Comparison of ENCODE assay signal across 8 cellular contexts in the genomic region with DNA sequence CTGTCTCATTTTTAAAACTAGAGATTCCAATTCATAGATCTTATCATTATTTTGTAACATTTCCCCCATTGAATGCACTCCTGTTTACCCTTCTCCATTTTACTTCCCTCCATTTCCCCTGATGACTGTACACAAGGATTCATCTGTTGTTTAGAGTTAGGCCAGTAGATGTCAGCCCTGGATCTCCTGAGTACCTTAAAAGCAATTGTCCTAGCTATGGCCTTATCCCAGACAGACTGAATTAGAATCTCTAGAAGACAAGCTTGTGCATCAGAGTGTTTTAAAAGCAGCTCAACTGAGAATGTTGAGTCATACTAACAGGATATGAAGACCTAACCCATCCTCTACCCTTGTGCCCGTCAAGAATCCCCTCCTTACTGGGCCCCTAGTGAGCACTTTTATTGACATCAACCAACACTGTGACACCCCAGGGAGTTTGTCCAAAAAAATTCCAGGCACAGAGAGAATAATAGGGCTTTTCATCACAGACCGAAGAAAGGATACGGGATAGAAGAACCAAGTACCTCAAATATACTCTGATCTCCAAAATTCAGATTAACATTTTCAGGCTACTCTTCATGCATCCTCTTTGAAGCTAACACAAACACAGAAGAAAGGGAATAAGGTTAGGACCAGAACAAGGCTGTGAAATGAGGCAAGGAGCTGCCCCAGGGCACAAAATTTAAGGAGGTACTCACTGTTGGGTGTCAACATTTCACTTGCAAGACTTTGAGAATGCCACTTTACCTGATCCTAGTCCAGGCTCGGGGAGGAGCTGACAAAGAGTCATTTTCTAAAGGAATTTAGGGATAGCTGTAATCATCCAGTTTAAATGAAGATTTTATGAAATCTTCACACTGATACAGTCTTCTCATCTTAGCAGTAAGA. TPM values are rescaled to one million over a fixed set of nuclear protein-coding genes. Genes with fewer than 3 reads are reported as not detected.
DNase-seq lines count a peak whose midpoint lies in the region; ATAC-seq and TF ChIP-seq lines count a peak whose summit lies in the region.

No MANE protein-coding gene starts in this region.

- peaks cover 19 to 81% (median 38%) of the 10 kb centered on the region in 3 donors for H3K36me3 Mint-ChIP-seq in CD8-positive, alpha-beta memory T cell

- POLR2A ChIA-PET in CD8-positive, alpha-beta memory T cell (lab: Charles Lee) = no interaction called here

- H3K9me3 ChIP-seq in CD8-positive, alpha-beta memory T cell (ENCODE audit: low read length) = no peaks in the 10 kb centered on the region
- H3K9me3 ChIP-seq in liver (ENCODE audit: control insufficient read depth in 4 of 4, low read length in 3 of 4) (no peaks in the 10 kb centered on the region), testis (no peaks in the 10 kb centered on the region)

- WGBS in liver = 81% methylated on average over 4 of the region's 4 CpGs
- WGBS in testis, 2 donors = 90 to 91% methylated on average over 4 of the region's 4 CpGs

- peaks cover 36% of the 10 kb centered on the region for H3K36me3 ChIP-seq in CD8-positive, alpha-beta memory T cell (ENCODE audit: insufficient read depth, low read length)
- no peaks in the 10 kb centered on the region for H3K36me3 ChIP-seq in liver (ENCODE audit: control insufficient read depth in 4 of 4, insufficient read depth in 3 of 4, low read depth in 1 of 4, low read length in 3 of 4)
- H3K36me3 ChIP-seq in testis (ENCODE audit: low read depth, missing control alignments) = no peaks in the 10 kb centered on the region

- no peak overlapping the region for H3K4me3 Mint-ChIP-seq in CD8-positive, alpha-beta memory T cell

- CTCF ChIA-PET in CD8-positive, alpha-beta memory T cell (lab: Charles Lee) = interaction anchor here (1.0 to 2.3 kb wide), 8 partner anchors 9 to 388 kb away, joined by 3 to 10 read pairs (median 4); no protein-coding TSS in a partner anchor

- TF ChIP-seq POLR2A in testis (IDR thresholded peaks at IDR 0.05) = no peak

- intact Hi-C loops in testis (cut with DNase I; ENCODE audit: low total_unique reads) = no loop called here

- no peak overlapping the region for H3K4me3 ChIP-seq in CD8-positive, alpha-beta memory T cell (ENCODE audit: low read length)
- no peak overlapping the region for H3K4me3 ChIP-seq in liver (ENCODE audit: low read depth in 1 of 3, low read length in 3 of 3)
- no peak overlapping the region for H3K4me3 ChIP-seq in testis

- peaks cover 61 to 89% (median 87%) of the 10 kb centered on the region in 3 donors for H3K4me1 Mint-ChIP-seq in CD8-positive, alpha-beta memory T cell

- H3K4me1 ChIP-seq in CD8-positive, alpha-beta memory T cell (ENCODE audit: insufficient read depth, low read length) = no peaks in the 10 kb centered on the region
- H3K4me1 ChIP-seq in liver (ENCODE audit: control insufficient read depth in 4 of 4, insufficient read depth in 4 of 4, low read length in 3 of 4) (no peaks in the 10 kb centered on the region), testis (no peaks in the 10 kb centered on the region)

- TF ChIP-seq RAD21 in liver (IDR thresholded peaks at IDR 0.05) = peak; percentile 67 to 68

- no peaks in the 10 kb centered on the region for H3K27me3 ChIP-seq in CD8-positive, alpha-beta memory T cell (ENCODE audit: insufficient read depth, low read length, poor library complexity, severe bottlenecking)
- peaks cover 0 to 3% (median 0%) of the 10 kb centered on the region in 4 donors for H3K27me3 ChIP-seq in liver (ENCODE audit: control insufficient read depth in 4 of 4, insufficient read depth in 4 of 4, low read length in 3 of 4)
- no peaks in the 10 kb centered on the region for H3K27me3 ChIP-seq in testis

- ATAC-seq in GM18861 (IDR thresholded peaks at IDR 0.05; ENCODE audit: unreplicated experiment) = peak; percentile 95
- peak; percentile 86 for ATAC-seq in HG02973 (IDR thresholded peaks at IDR 0.05; ENCODE audit: unreplicated experiment)

- H3K27ac ChIP-seq in CD8-positive, alpha-beta memory T cell (ENCODE audit: low read depth, low read length) = no peak overlapping the region
- H3K27ac ChIP-seq in liver (ENCODE audit: low read depth in 1 of 2, low read length in 2 of 2) (no peak overlapping the region), testis (no peak overlapping the region)

- H3K9me3 Mint-ChIP-seq in CD8-positive, alpha-beta memory T cell = no peaks in the 10 kb centered on the region

- DNase-seq in CD8-positive, alpha-beta memory T cell = peak in 1 of 5 donors; percentile 7
- DNase-seq in NCI-H345 (lab: John Stamatoyannopoulos, UW) (peak; percentile 1), astrocyte of the hippocampus (ENCODE audit: low read depth, low spot score) (peak; percentile 80), testis (no peak)
- DNase-seq in activated CD4-positive, CD25-positive, alpha-beta regulatory T cell treated with anti-CD3 and anti-CD28 coated beads, Interleukin-2, amount 50 U/mL, for 72 hours = no peak

- no peak overlapping the region for H3K9ac ChIP-seq in liver (ENCODE audit: low read depth in 1 of 2, low read length in 2 of 2)

- H3K27ac Mint-ChIP-seq in CD8-positive, alpha-beta memory T cell = peak overlapping the region; percentile 6 to 87 (median 54)

- no peaks in the 10 kb centered on the region for H3K27me3 Mint-ChIP-seq in CD8-positive, alpha-beta memory T cell

- peak; percentile 24 for TF ChIP-seq CTCF in liver (IDR thresholded peaks at IDR 0.05; ENCODE audit: low read depth, low read length, missing input control)
- TF ChIP-seq CTCF in testis (IDR thresholded peaks at IDR 0.05) = no peak

TF ChIP-seq in liver, 16 proteins besides CTCF, POLR2A, EP300 and RAD21:
- TF ChIP-seq FOXA2 (IDR thresholded peaks at IDR 0.05) (peak; percentile 10), SP1 (IDR thresholded peaks at IDR 0.05) (no peak)

RNA-seq across cellular contexts. Expression of gene ZBED2, which starts 17.1 kb away (rescaled TPM):
- total RNA-seq in CD8-positive, alpha-beta memory T cell = 100 to 1,000 TPM; 547 to 551 TPM
- polyA plus RNA-seq in CD8-positive, alpha-beta memory T cell = 0.51 TPM
- not detected for total RNA-seq in liver
- polyA plus RNA-seq in liver = not detected
- total RNA-seq in testis = not detected
- polyA plus RNA-seq in testis (ENCODE audit: insufficient read depth, low read depth, low replicate concordance) = 2.0 TPM

RNA-seq across cellular contexts. Expression of gene CD96, which starts 36.0 kb away (rescaled TPM):
- 10 to 100 TPM; 69.1 to 80.9 TPM for total RNA-seq in CD8-positive, alpha-beta memory T cell
- polyA plus RNA-seq in CD8-positive, alpha-beta memory T cell = 262 TPM
- total RNA-seq in liver (1 to 10 TPM; 1.3 to 2.7 TPM), testis (under 1 TPM; 0.16 to 0.99 TPM)
- polyA plus RNA-seq in liver (under 1 TPM; 0.46 to 0.53 TPM), testis (ENCODE audit: insufficient read depth, low read depth, low replicate concordance) (1.5 TPM)

Comparison
In these comparisons a context has a peak if more than half of its experiments do, and no peak if none do; other contexts are left out.
1. DNase-seq: peak in NCI-H345 (single experiment) and astrocyte of the hippocampus (single experiment); none in testis (single experiment) and activated CD4-positive, CD25-positive, alpha-beta regulatory T cell treated with anti-CD3 and anti-CD28 coated beads, Interleukin-2, amount 50 U/mL, for 72 hours (single experiment).
2. RNA of gene ZBED2, which starts 17.1 kb away (total RNA-seq): 547 to 551 TPM in CD8-positive, alpha-beta memory T cell; not detected in testis and not detected in liver; every median in the first group is over 100 times any median in the second.
3. RNA of gene CD96, which starts 36.0 kb away (total RNA-seq): 69.1 to 80.9 TPM in CD8-positive, alpha-beta memory T cell; 1.3 to 2.7 TPM in liver and 0.16 to 0.99 TPM in testis; every median in the first group is over 10 times any median in the second.